Comparison of ENCODE assay signal across 19 cellular contexts in genomic region chr9:137370865-137371520, GRCh38. TPM values are rescaled to one million over a fixed set of nuclear protein-coding genes. Genes with fewer than 3 reads are reported as not detected.
A peak's percentile ranks its signal among the peaks of the same experiment; 100 is the strongest.
DNase-seq lines count a peak whose midpoint lies in the region; ATAC-seq, FAIRE-seq and TF ChIP-seq lines count a peak whose summit lies in the region.
"Had no signal": no experiment of that assay in that cellular context is flagged by ENCODE, and none has a peak within 500 bp of the region (broad histone marks: within the 10 kb centered on the region; RNA-seq: fewer than 3 reads in every experiment).

No MANE protein-coding gene starts in this region.

- H3K4me1 ChIP-seq in GM23338 (ENCODE audit: insufficient read depth) (no peaks in the 10 kb centered on the region), astrocyte (ENCODE audit: insufficient read depth, low read length) (no peaks in the 10 kb centered on the region), tibial artery (peaks cover 0 to 15% (median 12%) of the 10 kb centered on the region in 4 donors)

- no peaks in the 10 kb centered on the region for H3F3A ChIP-seq in GM23338 (replicated peaks; ENCODE audit: low read depth)

- H3K27ac Mint-ChIP-seq in GM23338, result no peak overlapping the region
- no peak overlapping the region for H3K27ac Mint-ChIP-seq in astrocyte (ENCODE audit: unreplicated experiment)
- H3K27ac Mint-ChIP-seq in MCF 10A (ENCODE audit: low read depth, unreplicated experiment), result no peak overlapping the region
- H3K27ac Mint-ChIP-seq: activated T-cell treated with anti-CD3 and anti-CD28 coated beads, Interleukin-2, amount 50 U/mL, for 72 hours; natural killer cell had no signal

- H3K36me3 Mint-ChIP-seq in GM23338 (ENCODE audit: low read depth) (no peaks in the 10 kb centered on the region), astrocyte (ENCODE audit: low read depth, unreplicated experiment) (peaks cover 9% of the 10 kb centered on the region), MCF 10A (ENCODE audit: insufficient read depth, unreplicated experiment) (peaks cover 7% of the 10 kb centered on the region)
- H3K36me3 Mint-ChIP-seq: natural killer cell had no signal

- H3K4me1 Mint-ChIP-seq in GM23338 (no peaks in the 10 kb centered on the region), astrocyte (ENCODE audit: low read depth, unreplicated experiment) (no peaks in the 10 kb centered on the region), MCF 10A (ENCODE audit: insufficient read depth, unreplicated experiment) (no peaks in the 10 kb centered on the region)
- H3K4me1 Mint-ChIP-seq: activated CD4-positive, alpha-beta T cell treated with anti-CD3 and anti-CD28 coated beads, Interleukin-2, amount 10 ng/mL, durations not matched to agents 7 days and 5 days; natural killer cell had no signal

- DNase-seq in GM23338 (ENCODE audit: low spot score) (peak; percentile 50), astrocyte (ENCODE audit: low read depth) (no peak), inferior parietal cortex (ENCODE audit: extremely low spot score) (peak; percentile 17), posterior cingulate gyrus (peak in 9 of 10 donors; percentile 30 to 93 (median 52)), UCSD-AML1 (lab: John Stamatoyannopoulos, UW; ENCODE audit: unreplicated experiment) (no peak), tibial artery (no peak), MCF 10A (ENCODE audit: unreplicated experiment) (no peak)
- DNase-seq: activated CD4-positive, alpha-beta T cell treated with anti-CD3 and anti-CD28 coated beads, Interleukin-2, amount 10 ng/mL, durations not matched to agents 7 days and 5 days; activated T-cell treated with anti-CD3 and anti-CD28 coated beads, Interleukin-2, amount 50 U/mL, for 72 hours; natural killer cell; NCI-H2029 treated with DMSO at 0.1 percent for 48 hours; stimulated activated CD4-positive, alpha-beta T cell treated with anti-CD3 and anti-CD28 coated beads, Interleukin-15, amount 100 ng/mL, for 24 hours; T-helper 2 cell had no signal

- peak; percentile 34 for ATAC-seq in GM23338
- no peak for ATAC-seq in HG03442 (IDR thresholded peaks at IDR 0.05; ENCODE audit: unreplicated experiment)
- ATAC-seq: activated T-cell treated with anti-CD3 and anti-CD28 coated beads, Interleukin-2, amount 50 U/mL, for 72 hours; HCT116; heart left ventricle; left colon; natural killer cell had no signal

- H3K4me3 Mint-ChIP-seq in GM23338 (no peak overlapping the region), astrocyte (ENCODE audit: unreplicated experiment) (no peak overlapping the region), MCF 10A (ENCODE audit: unreplicated experiment) (no peak overlapping the region)
- H3K4me3 Mint-ChIP-seq: activated CD4-positive, alpha-beta T cell treated with anti-CD3 and anti-CD28 coated beads, Interleukin-2, amount 10 ng/mL, durations not matched to agents 7 days and 5 days; activated T-cell treated with anti-CD3 and anti-CD28 coated beads, Interleukin-2, amount 50 U/mL, for 72 hours; natural killer cell had no signal

- H3K36me3 ChIP-seq in GM23338 (ENCODE audit: insufficient read depth) (no peaks in the 10 kb centered on the region), astrocyte (ENCODE audit: insufficient read depth, low read length) (peaks cover 2% of the 10 kb centered on the region), tibial artery (peaks cover 0 to 68% (median 15%) of the 10 kb centered on the region in 3 donors)

- POLR2A ChIA-PET in MCF 10A (lab: Yijun Ruan, JAX), result interaction anchor here (0.7 kb wide), 1 partner anchor 16 kb away, joined by 3 read pairs; no protein-coding TSS in a partner anchor

- H2AFZ ChIP-seq in GM23338 (no peak overlapping the region), astrocyte (ENCODE audit: low read depth, low read length) (peak overlapping the region; percentile 41)

- no peak overlapping the region for H3K27ac ChIP-seq in GM23338 (ENCODE audit: low read depth)
- H3K27ac ChIP-seq in astrocyte (ENCODE audit: low read depth, low read length), result no peak overlapping the region
- H3K27ac ChIP-seq in tibial artery, result no peak overlapping the region
- H3K27ac ChIP-seq: heart left ventricle had no signal

- CTCF ChIA-PET in MCF 10A (lab: Yijun Ruan, JAX), result no interaction called here

- H3K9ac ChIP-seq in astrocyte (ENCODE audit: low read length), result no peak overlapping the region

- H4K20me1 ChIP-seq in GM23338 (replicated peaks; ENCODE audit: insufficient read depth) (no peaks in the 10 kb centered on the region), astrocyte (ENCODE audit: insufficient read depth, low read length) (peaks cover 3% of the 10 kb centered on the region)

- no peaks in the 10 kb centered on the region for H3K79me2 ChIP-seq in GM23338 (replicated peaks; ENCODE audit: insufficient read depth)
- no peaks in the 10 kb centered on the region for H3K79me2 ChIP-seq in astrocyte (ENCODE audit: insufficient read depth, low read length)

- intact Hi-C loops in posterior cingulate gyrus (cut with DNase I), result no loop called here
- intact Hi-C loops in tibial artery (cut with DNase I; ENCODE audit: low total_unique reads), result no loop called here
- intact Hi-C loops in MCF 10A (cut with micrococcal nuclease), result no loop called here

- no TSS peak for BruUV-seq in MCF 10A (replicated peaks; lab: Mats Ljungman, UMichigan)

- H3K4me3 ChIP-seq in GM23338, result no peak overlapping the region
- peak overlapping the region; percentile 5 for H3K4me3 ChIP-seq in astrocyte (ENCODE audit: insufficient read depth, low read depth, low read length)
- no peak overlapping the region for H3K4me3 ChIP-seq in tibial artery
- H3K4me3 ChIP-seq: heart left ventricle had no signal

- H3K27me3 ChIP-seq in GM23338 (ENCODE audit: insufficient read depth), result peaks cover 4% of the 10 kb centered on the region
- peaks cover 2% of the 10 kb centered on the region for H3K27me3 ChIP-seq in astrocyte (ENCODE audit: insufficient read depth, low read length)
- no peaks in the 10 kb centered on the region for H3K27me3 ChIP-seq in tibial artery
- H3K27me3 ChIP-seq: heart left ventricle had no signal

- H3K27me3 Mint-ChIP-seq in GM23338 (ENCODE audit: insufficient read depth, low read depth, poor library complexity), result peaks cover 9% of the 10 kb centered on the region
- H3K27me3 Mint-ChIP-seq in astrocyte (ENCODE audit: low read depth, unreplicated experiment), result peaks cover 2% of the 10 kb centered on the region
- no peaks in the 10 kb centered on the region for H3K27me3 Mint-ChIP-seq in MCF 10A (ENCODE audit: insufficient read depth, unreplicated experiment)
- H3K27me3 Mint-ChIP-seq: activated CD4-positive, alpha-beta T cell treated with anti-CD3 and anti-CD28 coated beads, Interleukin-2, amount 10 ng/mL, durations not matched to agents 7 days and 5 days had no signal

- no peaks in the 10 kb centered on the region for H3K9me2 ChIP-seq in GM23338 (ENCODE audit: insufficient read depth)

- H3K9me3 ChIP-seq in astrocyte (ENCODE audit: insufficient read depth, low read depth, low read length), result peaks cover 4% of the 10 kb centered on the region
- no peaks in the 10 kb centered on the region for H3K9me3 ChIP-seq in tibial artery

- TF ChIP-seq CTCF in GM23338 (conservative IDR thresholded peaks at IDR 0.05; ENCODE audit: low read depth in 2 of 2), result no peak
- TF ChIP-seq CTCF in astrocyte (IDR thresholded peaks at IDR 0.05; ENCODE audit: insufficient read depth, low read depth, low read length), result no peak
- no peak for TF ChIP-seq CTCF in tibial artery (IDR thresholded peaks at IDR 0.05)
- no peak for TF ChIP-seq CTCF in MCF 10A (IDR thresholded peaks at IDR 0.05; ENCODE audit: unreplicated experiment)

- no peak for FAIRE-seq in astrocyte (lab: Jason Lieb, UNC)
- FAIRE-seq: endothelial cell of umbilical vein had no signal

- H3K9me3 Mint-ChIP-seq in GM23338, result peaks cover 5% of the 10 kb centered on the region
- H3K9me3 Mint-ChIP-seq in astrocyte (ENCODE audit: unreplicated experiment), result peaks cover 5% of the 10 kb centered on the region
- no peaks in the 10 kb centered on the region for H3K9me3 Mint-ChIP-seq in MCF 10A (ENCODE audit: unreplicated experiment)
- H3K9me3 Mint-ChIP-seq: activated CD4-positive, alpha-beta T cell treated with anti-CD3 and anti-CD28 coated beads, Interleukin-2, amount 10 ng/mL, durations not matched to agents 7 days and 5 days; activated T-cell treated with anti-CD3 and anti-CD28 coated beads, Interleukin-2, amount 50 U/mL, for 72 hours; natural killer cell had no signal

- no peak overlapping the region for H3K4me2 ChIP-seq in GM23338
- H3K4me2 ChIP-seq in astrocyte (ENCODE audit: low read length), result peak overlapping the region; percentile 54

TF ChIP-seq in GM23338, 12 proteins besides CTCF, POLR2A, EP300 and RAD21:
- TF ChIP-seq JUNB (IDR thresholded peaks at IDR 0.05; ENCODE audit: unreplicated experiment) (no peak), STAT1 (IDR thresholded peaks at IDR 0.05; ENCODE audit: unreplicated experiment) (no peak), POLR2AphosphoS5 (IDR thresholded peaks at IDR 0.05; ENCODE audit: low read depth) (no peak)

RNA-seq across cellular contexts. Expression of gene EXD3, which starts 52.0 kb away (rescaled TPM):
- total RNA-seq in GM23338 (2014; rRNA removed; shearing (Covaris generic)), result 3.6 and 4.4 TPM in 2 replicates
- 9.7 and 9.9 TPM in 2 replicates for polyA plus RNA-seq in GM23338 (2016; fragmentation: Nextera tagmentation; extraction: Ambion mirVana)
- total RNA-seq in astrocyte (8.5 and 9.4 TPM in 2 replicates), MCF 10A (2022) (17.1 and 23.9 TPM in 2 replicates)

RNA-seq across cellular contexts. Expression of gene NOXA1, which starts 52.2 kb away (rescaled TPM):
- total RNA-seq in GM23338 (2014; rRNA removed; shearing (Covaris generic)), result 0.59 and 0.62 TPM in 2 replicates
- 0.68 and 1.4 TPM in 2 replicates for polyA plus RNA-seq in GM23338 (2016; fragmentation: Nextera tagmentation; extraction: Ambion mirVana)
- 0.50 and 0.84 TPM in 2 replicates for total RNA-seq in astrocyte
- total RNA-seq in MCF 10A (2022), result 8.2 and 8.9 TPM in 2 replicates
- total RNA-seq: RPMI7951 had no signal

Comparison
In these comparisons a context has a peak if more than half of its experiments do, and no peak if none do; other contexts are left out.
1. DNase-seq: peak in GM23338 (single experiment), inferior parietal cortex (single experiment) and posterior cingulate gyrus (9 of 10); none in astrocyte (single experiment), UCSD-AML1 (single experiment), tibial artery (0 of 2) and MCF 10A (single experiment).